1 cellular context compared by ENCODE assay signal in the genomic region with DNA sequence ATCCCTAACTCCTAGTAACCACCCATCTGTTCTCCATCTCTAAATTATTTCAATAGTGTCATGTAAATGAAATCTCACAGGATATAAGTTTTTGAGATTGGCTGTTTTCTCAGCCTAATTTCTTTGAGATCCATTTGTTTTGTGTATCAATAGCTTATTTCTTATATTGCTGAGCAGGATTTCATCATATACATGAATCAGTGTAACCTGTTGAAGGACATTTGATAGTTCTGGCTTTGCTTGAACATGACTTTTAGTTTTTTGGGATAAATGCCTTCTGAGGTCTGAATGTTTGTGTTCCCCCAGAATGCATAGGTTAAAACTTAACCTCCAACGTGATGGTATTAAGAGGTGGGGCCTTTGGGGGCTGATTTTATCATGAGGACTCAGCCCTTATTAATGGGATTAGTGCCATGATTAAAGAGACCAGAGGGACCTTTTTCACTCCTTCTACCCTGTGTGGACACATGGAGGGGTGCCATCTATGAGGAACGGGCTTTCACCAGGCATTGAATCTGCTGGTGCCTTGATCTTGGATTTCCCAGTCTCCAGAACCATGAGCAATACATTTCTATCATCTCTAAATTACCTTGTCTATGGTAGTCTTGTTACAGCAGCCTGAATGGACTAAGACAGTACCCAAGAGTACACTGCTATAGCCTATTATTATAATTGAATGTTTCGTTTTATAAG.
A peak's percentile ranks its signal among the peaks of the same experiment; 100 is the strongest.
TF ChIP-seq lines count a peak whose summit lies in the region.

No MANE protein-coding gene starts in this region.

TF ChIP-seq in HEK293, 187 proteins besides CTCF, POLR2A, EP300 and RAD21:
- peak; percentile 84 for TF ChIP-seq SCRT2 (tag by site-specific recombination; IDR thresholded peaks at IDR 0.05)
- TF ChIP-seq ZBTB21 (tag by site-specific recombination; IDR thresholded peaks at IDR 0.05) = no peak
- no peak for TF ChIP-seq ZNF274 (IDR thresholded peaks at IDR 0.05; ENCODE audit: low read length)
- TF ChIP-seq ZNF274 (tag by site-specific recombination; IDR thresholded peaks at IDR 0.05; ENCODE audit: borderline replicate concordance) = no peak
- TF ChIP-seq GLIS2 (tag by site-specific recombination; IDR thresholded peaks at IDR 0.05) = no peak
